ENCODE assay signal across 1 cellular context in the genomic region with DNA sequence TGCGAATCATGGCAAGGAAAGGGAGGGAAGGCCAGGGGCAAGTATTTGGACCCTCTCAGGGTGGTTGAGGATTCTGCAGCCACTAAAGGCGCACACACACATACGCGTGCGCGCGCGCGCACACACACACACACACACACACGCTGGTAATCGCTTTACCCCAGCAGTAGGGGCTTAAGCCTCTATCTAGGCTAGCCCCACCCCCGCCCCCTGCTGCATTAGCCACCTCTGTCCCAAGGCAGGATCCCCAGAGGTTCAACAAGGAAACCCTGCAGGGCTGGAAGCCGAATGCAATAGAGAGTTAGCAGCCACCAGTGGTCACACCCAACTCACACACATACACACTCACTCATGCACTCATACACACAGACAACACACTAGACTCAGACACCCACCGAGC.
TF ChIP-seq lines count a peak whose summit lies in the region.

No MANE protein-coding gene starts in this region.

TF ChIP-seq in SK-N-SH, 30 proteins besides CTCF, POLR2A, EP300 and RAD21 (continued from another document):
- TF ChIP-seq RFX5 (IDR thresholded peaks at IDR 0.05; ENCODE audit: low read length) (no peak), SMC3 (IDR thresholded peaks at IDR 0.05; ENCODE audit: low read depth, low read length) (no peak), JUND (IDR thresholded peaks at IDR 0.05) (no peak), ELF1 (IDR thresholded peaks at IDR 0.05) (no peak)
- TF ChIP-seq, protein P1, sequence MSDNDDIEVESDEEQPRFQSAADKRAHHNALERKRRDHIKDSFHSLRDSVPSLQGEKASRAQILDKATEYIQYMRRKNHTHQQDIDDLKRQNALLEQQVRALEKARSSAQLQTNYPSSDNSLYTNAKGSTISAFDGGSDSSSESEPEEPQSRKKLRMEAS (IDR thresholded peaks at IDR 0.05; ENCODE audit: low read depth): no peak
- TF ChIP-seq, protein P2, sequence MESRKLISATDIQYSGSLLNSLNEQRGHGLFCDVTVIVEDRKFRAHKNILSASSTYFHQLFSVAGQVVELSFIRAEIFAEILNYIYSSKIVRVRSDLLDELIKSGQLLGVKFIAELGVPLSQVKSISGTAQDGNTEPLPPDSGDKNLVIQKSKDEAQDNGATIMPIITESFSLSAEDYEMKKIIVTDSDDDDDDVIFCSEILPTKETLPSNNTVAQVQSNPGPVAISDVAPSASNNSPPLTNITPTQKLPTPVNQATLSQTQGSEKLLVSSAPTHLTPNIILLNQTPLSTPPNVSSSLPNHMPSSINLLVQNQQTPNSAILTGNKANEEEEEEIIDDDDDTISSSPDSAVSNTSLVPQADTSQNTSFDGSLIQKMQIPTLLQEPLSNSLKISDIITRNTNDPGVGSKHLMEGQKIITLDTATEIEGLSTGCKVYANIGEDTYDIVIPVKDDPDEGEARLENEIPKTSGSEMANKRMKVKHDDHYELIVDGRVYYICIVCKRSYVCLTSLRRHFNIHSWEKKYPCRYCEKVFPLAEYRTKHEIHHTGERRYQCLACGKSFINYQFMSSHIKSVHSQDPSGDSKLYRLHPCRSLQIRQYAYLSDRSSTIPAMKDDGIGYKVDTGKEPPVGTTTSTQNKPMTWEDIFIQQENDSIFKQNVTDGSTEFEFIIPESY (IDR thresholded peaks at IDR 0.05; ENCODE audit: borderline replicate concordance, low read depth): no peak
